In genomic region chr20:46627251-46627650, GRCh38 we compare ENCODE assay signal across 30 cellular contexts. TPM values are rescaled to one million over a fixed set of nuclear protein-coding genes. Genes with fewer than 3 reads are reported as not detected.
"Had no signal": no experiment of that assay in that cellular context is flagged by ENCODE, and none has a peak within 500 bp of the region (broad histone marks: within the 10 kb centered on the region; RNA-seq: fewer than 3 reads in every experiment).

No MANE protein-coding gene starts in this region.

- H3K4me2 ChIP-seq: smooth muscle cell had no signal

- FAIRE-seq: pancreas, urothelium cell line had no signal

- ATAC-seq: naive thymus-derived CD8-positive, alpha-beta T cell; natural killer cell treated with Interleukin-12 subunit alpha and Interleukin-12 subunit beta and Interleukin-15 and Interleukin-18, amount 100 ng/mL, for 72 hours; pancreas; right cardiac atrium; sciatic nerve; stimulated activated memory B cell treated with anti-CD40 and anti-IgM and Interleukin-4, amounts not matched to agents 10 μg/mL and 1 μg/mL and 100 μg/mL, for 72 hours; stimulated activated naive CD8-positive, alpha-beta T cell treated with anti-CD3 and anti-CD28 coated beads, Interleukin-15, amount 100 ng/mL, for 72 hours; stimulated activated naive CD8-positive, alpha-beta T cell treated with anti-CD3 and anti-CD28 coated beads, Interleukin-15, Interleukin-2, amounts not matched to agents 100 U/mL and 50 U/mL, for 24 hours had no signal

- H3K4me3 ChIP-seq: pancreas, prostate gland, skin epidermis, smooth muscle cell, spleen, suprapubic skin, testis, tibial artery, transverse colon, upper lobe of left lung, vagina had no signal

- H3K27ac Mint-ChIP-seq: naive B cell; naive thymus-derived CD8-positive, alpha-beta T cell; natural killer cell treated with Interleukin-12 subunit alpha and Interleukin-12 subunit beta and Interleukin-15 and Interleukin-18, amount 100 ng/mL, for 72 hours; nephron progenitor cell; stimulated activated memory B cell treated with anti-CD40 and anti-IgM and Interleukin-4, amounts not matched to agents 10 μg/mL and 1 μg/mL and 100 μg/mL, for 72 hours; stimulated activated naive CD8-positive, alpha-beta T cell treated with anti-CD3 and anti-CD28 coated beads, Interleukin-15, amount 100 ng/mL, for 72 hours had no signal

- H3K4me1 Mint-ChIP-seq: naive B cell; naive thymus-derived CD8-positive, alpha-beta T cell; nephron progenitor cell; stimulated activated memory B cell treated with anti-CD40 and anti-IgM and Interleukin-4, amounts not matched to agents 10 μg/mL and 1 μg/mL and 100 μg/mL, for 72 hours; stimulated activated naive CD8-positive, alpha-beta T cell treated with anti-CD3 and anti-CD28 coated beads, Interleukin-15, amount 100 ng/mL, for 72 hours had no signal

- H3K27ac ChIP-seq: pancreas, prostate gland, skin epidermis, spleen, suprapubic skin, testis, tibial artery, transverse colon, upper lobe of left lung, vagina had no signal

- H3K4me1 ChIP-seq: pancreas, prostate gland, spleen, suprapubic skin, testis, tibial artery, transverse colon, upper lobe of left lung, vagina had no signal

- H3K4me3 Mint-ChIP-seq: naive B cell; naive thymus-derived CD8-positive, alpha-beta T cell; natural killer cell treated with Interleukin-12 subunit alpha and Interleukin-12 subunit beta and Interleukin-15 and Interleukin-18, amount 100 ng/mL, for 72 hours; nephron progenitor cell; neural crest cell; stimulated activated memory B cell treated with anti-CD40 and anti-IgM and Interleukin-4, amounts not matched to agents 10 μg/mL and 1 μg/mL and 100 μg/mL, for 72 hours; stimulated activated naive CD8-positive, alpha-beta T cell treated with anti-CD3 and anti-CD28 coated beads, Interleukin-15, amount 100 ng/mL, for 72 hours had no signal

- H3K27me3 ChIP-seq: pancreas, suprapubic skin, testis, tibial artery, transverse colon, upper lobe of left lung, vagina had no signal

- H3K36me3 ChIP-seq: pancreas, prostate gland, spleen, suprapubic skin, tibial artery, transverse colon, upper lobe of left lung, vagina had no signal

- H3K9me3 ChIP-seq: pancreas, prostate gland, testis, transverse colon, vagina had no signal

- DNase-seq: naive B cell; naive thymus-derived CD8-positive, alpha-beta T cell; nephron progenitor cell; pancreas; retina; right cardiac atrium; spleen; stimulated activated CD4-positive, alpha-beta T cell treated with anti-CD3 and anti-CD28 coated beads, Interleukin-12 subunit alpha, Interleukin-12 subunit beta, amount 100 ng/mL, for 4 hours; stimulated activated CD4-positive, alpha-beta T cell treated with anti-CD3 and anti-CD28 coated beads, Interleukin-1b, Interleukin-23, amount 100 ng/mL, for 48 hours; stimulated activated CD4-positive, alpha-beta T cell treated with anti-CD3 and anti-CD28 coated beads, Interleukin-4, amount 100 ng/mL, for 1 hour; stimulated activated CD4-positive, alpha-beta T cell treated with anti-CD3 and anti-CD28 coated beads, Interleukin-4, amount 100 ng/mL, for 4 hours; stimulated activated CD8-positive, alpha-beta memory T cell treated with anti-CD3 and anti-CD28 coated beads, Interleukin-4, amount 100 ng/mL, for 48 hours; stimulated activated naive CD4-positive, alpha-beta T cell; stimulated activated naive CD8-positive, alpha-beta T cell treated with anti-CD3 and anti-CD28 coated beads, Interleukin-15, amount 100 ng/mL, for 72 hours; stimulated activated naive CD8-positive, alpha-beta T cell treated with anti-CD3 and anti-CD28 coated beads, Interleukin-15, Interleukin-2, amounts not matched to agents 100 U/mL and 50 U/mL, for 24 hours; substantia nigra; testis; tibial artery; transverse colon; upper lobe of left lung had no signal

RNA-seq across cellular contexts. Expression of gene SLC13A3, which starts 24.0 kb away (rescaled TPM):
- polyA plus RNA-seq: naive thymus-derived CD8-positive, alpha-beta T cell had no signal
